ENCODE assay signal across 8 cellular contexts in the genomic region with DNA sequence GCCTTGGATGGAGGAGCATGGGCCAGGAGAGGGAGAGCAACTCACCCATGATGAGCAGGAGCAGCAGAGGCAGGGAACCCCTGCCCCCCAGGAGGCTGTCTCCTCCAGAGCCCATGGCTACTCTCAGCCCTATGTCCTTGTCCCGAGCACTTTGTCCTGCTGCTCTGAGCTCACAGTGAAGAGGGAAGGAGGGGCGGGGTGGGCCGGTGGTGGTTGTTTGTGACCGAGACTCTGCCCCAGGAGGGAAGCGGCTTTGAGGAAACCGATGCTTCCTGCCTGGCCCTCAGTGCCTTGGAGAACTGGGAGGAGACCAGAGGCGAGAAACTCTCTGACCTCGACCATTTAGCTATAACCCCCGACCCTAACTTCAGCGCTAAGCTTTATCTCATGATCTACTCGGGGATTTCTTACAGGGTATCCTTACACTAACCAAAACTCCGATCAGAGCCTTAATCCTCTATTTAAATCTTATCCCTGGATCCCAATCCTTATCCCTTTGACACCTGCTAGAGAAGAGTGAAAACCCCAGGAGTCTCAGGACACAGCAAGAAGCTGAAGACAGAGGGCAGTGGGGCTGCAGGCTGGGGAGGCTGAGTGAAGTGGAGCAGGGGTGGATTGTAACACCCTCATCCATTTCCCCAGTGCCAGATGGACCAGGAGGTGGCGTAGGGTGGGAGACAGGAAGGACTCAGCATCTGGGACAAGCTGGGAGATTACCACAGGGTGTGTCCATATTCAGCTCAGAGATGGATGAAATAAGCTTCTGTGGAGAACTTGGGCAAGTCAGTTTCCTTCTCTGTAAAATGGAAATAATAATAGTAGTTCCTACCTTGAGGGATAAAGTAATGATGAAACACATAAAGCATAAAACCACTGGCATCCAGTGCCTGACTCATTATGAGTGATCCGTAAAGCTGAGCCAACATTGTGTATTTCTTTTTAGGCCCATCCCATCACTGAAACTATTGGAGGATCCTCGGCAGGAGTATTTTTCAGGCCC. TPM values are rescaled to one million over a fixed set of nuclear protein-coding genes. Genes with fewer than 3 reads are reported as not detected.
DNase-seq lines count a peak whose midpoint lies in the region; ATAC-seq and TF ChIP-seq lines count a peak whose summit lies in the region.

A gene (minus strand): TSS at position 185 of the 1,000 bp plus-strand sequence. CDS start 70 bp downstream, at position 115.

- no peaks in the 10 kb centered on the region for H4K20me1 ChIP-seq in neural progenitor cell (ENCODE audit: low read depth)

- H3K9me3 Mint-ChIP-seq in neural progenitor cell: no peaks in the 10 kb centered on the region
- H3K9me3 Mint-ChIP-seq in activated CD8-positive, alpha-beta T cell treated with anti-CD3 and anti-CD28 coated beads for 36 hours: no peaks in the 10 kb centered on the region

- no peak for ATAC-seq in activated CD8-positive, alpha-beta T cell treated with anti-CD3 and anti-CD28 coated beads for 36 hours

- H3K4me2 ChIP-seq in neural progenitor cell: no peak within 1 kb of the TSS

- TF ChIP-seq CTCF in esophagus squamous epithelium (IDR thresholded peaks at IDR 0.05) (no peak), neural progenitor cell (IDR thresholded peaks at IDR 0.05) (no peak)
- no peak for TF ChIP-seq CTCF in activated CD8-positive, alpha-beta T cell treated with anti-CD3 and anti-CD28 coated beads for 36 hours (IDR thresholded peaks at IDR 0.05)

- H3K27ac ChIP-seq in esophagus squamous epithelium (peak within 1 kb of the TSS; percentile 46 to 87 (median 72)), neural progenitor cell (no peak within 1 kb of the TSS)

- H3K27me3 Mint-ChIP-seq in neural progenitor cell (ENCODE audit: insufficient read depth, low read depth): peaks cover 4% of the 10 kb centered on the region
- H3K27me3 Mint-ChIP-seq in activated CD8-positive, alpha-beta T cell treated with anti-CD3 and anti-CD28 coated beads for 36 hours: peaks cover 8% of the 10 kb centered on the region

- peaks cover 19% of the 10 kb centered on the region for H3K4me1 Mint-ChIP-seq in neural progenitor cell
- H3K4me1 Mint-ChIP-seq in activated CD8-positive, alpha-beta T cell treated with anti-CD3 and anti-CD28 coated beads for 36 hours (ENCODE audit: low read depth): peaks cover 2% of the 10 kb centered on the region

- DNase-seq in AG08396 (ENCODE audit: low spot score) (peak; percentile 63), RKO (ENCODE audit: low spot score) (peak; percentile 91), esophagus squamous epithelium (lab: John Stamatoyannopoulos, UW) (no peak), neural progenitor cell (ENCODE audit: low spot score) (no peak), NAMALWA (ENCODE audit: low spot score) (no peak), nucleus accumbens (lab: John Stamatoyannopoulos, UW) (no peak), NCI-H1105 treated with DMSO at 0.1 percent for 48 hours (lab: John Stamatoyannopoulos, UW) (no peak)
- no peak for DNase-seq in activated CD8-positive, alpha-beta T cell treated with anti-CD3 and anti-CD28 coated beads for 36 hours

- H3K36me3 Mint-ChIP-seq in neural progenitor cell: no peaks in the 10 kb centered on the region
- H3K36me3 Mint-ChIP-seq in activated CD8-positive, alpha-beta T cell treated with anti-CD3 and anti-CD28 coated beads for 36 hours (ENCODE audit: low read depth): no peaks in the 10 kb centered on the region

- intact Hi-C loops in esophagus squamous epithelium (cut with DNase I): no loop called here
- intact Hi-C loops in activated CD8-positive, alpha-beta T cell treated with anti-CD3 and anti-CD28 coated beads for 36 hours (cut with micrococcal nuclease): no loop called here

- H3K36me3 ChIP-seq in esophagus squamous epithelium: no peaks in the 10 kb centered on the region
- H3K36me3 ChIP-seq in neural progenitor cell: no peaks in the 10 kb centered on the region

- no peaks in the 10 kb centered on the region for H3K79me2 ChIP-seq in neural progenitor cell (ENCODE audit: low read depth)

- peak within 1 kb of the TSS; percentile 14 for H3K27ac Mint-ChIP-seq in neural progenitor cell
- no peak within 1 kb of the TSS for H3K27ac Mint-ChIP-seq in activated CD8-positive, alpha-beta T cell treated with anti-CD3 and anti-CD28 coated beads for 36 hours

- no peak for TF ChIP-seq POLR2A in esophagus squamous epithelium (IDR thresholded peaks at IDR 0.05)

- POLR2A ChIA-PET in activated CD8-positive, alpha-beta T cell treated with anti-CD3 and anti-CD28 coated beads for 36 hours (lab: Charles Lee): no interaction called here

- H2AFZ ChIP-seq in neural progenitor cell (replicated peaks): no peak within 1 kb of the TSS

- no peak within 1 kb of the TSS for H3K9ac ChIP-seq in neural progenitor cell

- H3K4me1 ChIP-seq in esophagus squamous epithelium (peaks cover 0 to 48% (median 7%) of the 10 kb centered on the region in 3 donors), neural progenitor cell (peaks cover 18% of the 10 kb centered on the region)

- no peaks in the 10 kb centered on the region for H3K9me3 ChIP-seq in esophagus squamous epithelium
- H3K9me3 ChIP-seq in neural progenitor cell (ENCODE audit: low read depth): no peaks in the 10 kb centered on the region

- H3F3A ChIP-seq in neural progenitor cell (ENCODE audit: low read depth): peaks cover 10% of the 10 kb centered on the region

- 39 to 45% methylated on average over 10 to 14 of the region's 15 CpGs for WGBS in esophagus squamous epithelium, 2 donors

- peak within 1 kb of the TSS; percentile 14 to 57 (median 34) for H3K4me3 ChIP-seq in esophagus squamous epithelium
- no peak within 1 kb of the TSS for H3K4me3 ChIP-seq in neural progenitor cell

- CTCF ChIA-PET in activated CD8-positive, alpha-beta T cell treated with anti-CD3 and anti-CD28 coated beads for 36 hours (lab: Charles Lee): interaction anchor here (0.9 to 1.1 kb wide), 2 partner anchors 21 to 61 kb away, joined by 3 read pairs; a partner anchor contains a TSS

- peaks cover 0 to 27% (median 0%) of the 10 kb centered on the region in 4 donors for H3K27me3 ChIP-seq in esophagus squamous epithelium
- H3K27me3 ChIP-seq in neural progenitor cell: peaks cover 20% of the 10 kb centered on the region

- H3K4me3 Mint-ChIP-seq in neural progenitor cell: no peak within 1 kb of the TSS
- H3K4me3 Mint-ChIP-seq in activated CD8-positive, alpha-beta T cell treated with anti-CD3 and anti-CD28 coated beads for 36 hours: no peak within 1 kb of the TSS

RNA-seq across cellular contexts. Expression of the gene that starts here (rescaled TPM):
- total RNA-seq in esophagus squamous epithelium (10 to 100 TPM in 2 of 4 donors, 1 to 10 TPM in 2; 4.5 to 11.9 (median 8.6) TPM), neural progenitor cell (ENCODE audit: low replicate concordance) (not detected in 2 replicates)
- not detected for total RNA-seq in activated CD8-positive, alpha-beta T cell treated with anti-CD3 and anti-CD28 coated beads for 36 hours

Comparison
In these comparisons a context has a peak if more than half of its experiments do, and no peak if none do; other contexts are left out.
1. DNase-seq: peak in AG08396 (single experiment) and RKO (single experiment); none in esophagus squamous epithelium (single experiment), neural progenitor cell (single experiment), NAMALWA (single experiment), nucleus accumbens (0 of 56), activated CD8-positive, alpha-beta T cell treated with anti-CD3 and anti-CD28 coated beads for 36 hours (single experiment) and NCI-H1105 treated with DMSO at 0.1 percent for 48 hours (single experiment).